20 cellular contexts compared by ENCODE assay signal in genomic region chr6:82506526-82506925, GRCh38.
"Had no signal": no experiment of that assay in that cellular context is flagged by ENCODE, and none has a peak within 500 bp of the region (broad histone marks: within the 10 kb centered on the region; RNA-seq: fewer than 3 reads in every experiment).

No MANE protein-coding gene starts in this region.

- H3K4me1 ChIP-seq: left lung, right atrium auricular region, tibial nerve, vagina had no signal

- H3K27me3 Mint-ChIP-seq: memory B cell had no signal

- H3K9me3 Mint-ChIP-seq: effector memory CD8-positive, alpha-beta T cell; memory B cell had no signal

- H3K27me3 ChIP-seq: left lung, right atrium auricular region, tibial nerve, vagina had no signal

- ATAC-seq: activated CD4-positive, CD25-positive, alpha-beta regulatory T cell treated with anti-CD3 and anti-CD28 coated beads, Interleukin-2, amount 50 U/mL, for 24 hours; effector memory CD8-positive, alpha-beta T cell; left lung; naive thymus-derived CD8-positive, alpha-beta T cell had no signal

- H3K4me1 Mint-ChIP-seq: memory B cell; naive thymus-derived CD8-positive, alpha-beta T cell had no signal

- DNase-seq: activated CD4-positive, alpha-beta T cell treated with anti-CD3 and anti-CD28 coated beads, Interleukin-2, amount 50 U/mL, for 1 hour; activated naive CD4-positive, alpha-beta T cell treated with Interleukin-2 at 50 U/mL for 16 hours; aorta; dermis blood vessel endothelial cell; effector memory CD8-positive, alpha-beta T cell; left lung; naive thymus-derived CD8-positive, alpha-beta T cell; nucleus accumbens; stimulated activated CD4-positive, alpha-beta T cell treated with anti-CD3 and anti-CD28 coated beads, Interleukin-15, amount 100 ng/mL, for 24 hours; stimulated activated CD4-positive, alpha-beta T cell treated with anti-CD3 and anti-CD28 coated beads, Interleukin-4, amount 100 ng/mL, for 4 hours; stimulated activated CD8-positive, alpha-beta memory T cell treated with anti-CD3 and anti-CD28 coated beads, Interleukin-4, amount 100 ng/mL, for 48 hours; stimulated activated naive CD4-positive, alpha-beta T cell treated with Interleukin-2 at 50 U/mL for 16 hours; substantia nigra had no signal

- H3K36me3 Mint-ChIP-seq: memory B cell; naive thymus-derived CD8-positive, alpha-beta T cell had no signal

- H3K4me3 Mint-ChIP-seq: activated T-helper 1 cell treated with anti-CD3 and anti-CD28 coated beads, Interleukin-12 subunit alpha, Interleukin-12 subunit beta, Interleukin-2, Interleukin-4 antibody, amounts not matched to agents 30 ng/mL and 10 ng/mL and 1 ng/mL, durations not matched to agents 14 hours and 24 hours and 36 hours; effector memory CD8-positive, alpha-beta T cell; memory B cell; naive thymus-derived CD8-positive, alpha-beta T cell had no signal

- H3K27ac Mint-ChIP-seq: activated T-helper 1 cell treated with anti-CD3 and anti-CD28 coated beads, Interleukin-12 subunit alpha, Interleukin-12 subunit beta, Interleukin-2, Interleukin-4 antibody, amounts not matched to agents 30 ng/mL and 10 ng/mL and 1 ng/mL, durations not matched to agents 14 hours and 24 hours and 36 hours; effector memory CD8-positive, alpha-beta T cell; memory B cell; naive thymus-derived CD8-positive, alpha-beta T cell had no signal

- H3K27ac ChIP-seq: left lung, right atrium auricular region, skin epidermis, tibial nerve, vagina had no signal

- H3K36me3 ChIP-seq: left lung, right atrium auricular region, tibial nerve, vagina had no signal

- H3K4me3 ChIP-seq: left lung, right atrium auricular region, skin epidermis, tibial nerve, vagina had no signal
